ENCODE assay signal across 8 cellular contexts in the genomic region with DNA sequence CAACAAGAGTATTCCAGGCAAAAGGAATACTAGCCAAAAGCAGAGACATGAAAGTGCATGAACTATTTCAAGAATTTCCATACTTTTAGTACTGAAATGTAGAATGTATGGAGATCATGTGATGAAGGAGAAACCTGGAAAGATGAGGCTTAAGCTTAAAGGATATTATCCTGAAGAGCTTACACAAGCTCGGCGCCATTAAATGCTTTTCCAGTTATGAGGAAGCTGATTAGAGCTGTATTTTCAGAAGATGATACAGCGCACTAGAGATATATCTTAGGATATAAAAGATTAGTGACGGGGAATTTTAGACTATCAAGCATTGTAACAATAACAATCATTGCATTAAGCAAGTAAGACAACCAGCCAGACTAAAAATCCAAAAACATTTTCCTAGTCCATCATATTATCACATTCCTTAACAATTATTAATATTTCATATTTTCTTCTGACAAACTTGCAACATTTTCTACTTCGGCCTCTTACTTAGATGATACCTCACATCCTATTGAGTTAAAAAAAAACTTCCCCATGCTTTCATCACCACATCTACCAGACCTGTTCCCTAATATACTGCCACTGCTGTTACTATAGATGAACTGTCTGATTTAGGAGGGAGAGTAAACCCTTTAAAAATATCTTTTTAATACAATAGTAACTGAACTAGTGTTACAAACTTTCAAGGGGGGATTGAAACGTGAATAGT. TPM values are rescaled to one million over a fixed set of nuclear protein-coding genes. Genes with fewer than 3 reads are reported as not detected.
DNase-seq lines count a peak whose midpoint lies in the region; ATAC-seq and TF ChIP-seq lines count a peak whose summit lies in the region.

No MANE protein-coding gene starts in this region.

- BruUV-seq in mammary epithelial cell (replicated peaks; lab: Mats Ljungman, UMichigan): no TSS peak

- in situ Hi-C loops in mammary epithelial cell (cut with MboI; ENCODE audit: low sequenced_read_pairs in 2 of 2): loop anchor here in 1 of 2 donors (25.0 kb wide), 1 partner anchor 254 kb away; the partner anchor contains the start of gene FGFBP1

- H3K4me2 ChIP-seq in mammary epithelial cell (ENCODE audit: insufficient read depth, low read depth, low read length): peak overlapping the region; percentile 97

- dilution Hi-C loops in mammary epithelial cell (cut with HindIII; ENCODE audit: low sequenced_read_pairs): no loop called here

- POLR2A ChIA-PET in BJ (lab: Charles Lee): no interaction called here

- H3K27ac ChIP-seq in KOPT-K1 (ENCODE audit: low read depth, low read length, poor library complexity, severe bottlenecking): peak overlapping the region; percentile 90
- peak overlapping the region; percentile 95 for H3K27ac ChIP-seq in mammary epithelial cell (ENCODE audit: insufficient read depth, low read depth, low read length)

- peak overlapping the region; percentile 97 for H3K9ac ChIP-seq in mammary epithelial cell (ENCODE audit: insufficient read depth, low read length)

- intact Hi-C loops in mammary epithelial cell (cut with micrococcal nuclease) (no loop called here), head of caudate nucleus (cut with DNase I) (no loop called here)

- H3K27me3 ChIP-seq in BJ (ENCODE audit: control insufficient read depth, insufficient read depth, low read length): no peaks in the 10 kb centered on the region
- H3K27me3 ChIP-seq in mammary epithelial cell (ENCODE audit: insufficient read depth, low read length): no peaks in the 10 kb centered on the region

- DNase-seq in BJ (ENCODE audit: low read depth) (no peak), mammary epithelial cell (no peak), naive B cell (no peak), DMS 273 (lab: John Stamatoyannopoulos, UW; ENCODE audit: unreplicated experiment) (no peak), NCI-H2227 (lab: John Stamatoyannopoulos, UW; ENCODE audit: unreplicated experiment) (no peak), head of caudate nucleus (no peak)
- DNase-seq in stimulated activated CD4-positive, alpha-beta T cell treated with anti-CD3 and anti-CD28 coated beads, Interleukin-2, amount 100 ng/mL, for 24 hours: no peak

- no peak overlapping the region for H2AFZ ChIP-seq in mammary epithelial cell (ENCODE audit: low read depth, low read length)

- H3K36me3 Mint-ChIP-seq in naive B cell: peaks cover 0 to 9% of the 10 kb centered on the region in 2 donors

- 72% methylated on average over 6 of the region's 6 CpGs for WGBS in mammary epithelial cell (ENCODE audit: low coverage, missing lambda C conversion rate)

- H4K20me1 ChIP-seq in mammary epithelial cell (ENCODE audit: insufficient read depth, low read length): no peaks in the 10 kb centered on the region

- TF ChIP-seq CTCF in BJ (IDR thresholded peaks at IDR 0.05; ENCODE audit: insufficient read depth, low read depth, low read length) (no peak), mammary epithelial cell (conservative IDR thresholded peaks at IDR 0.05 in 1 of 2, IDR thresholded peaks at IDR 0.05 in 1 of 2; ENCODE audit: extremely low read depth in 1 of 2, insufficient read depth in 1 of 2, low read depth in 1 of 2, low read length in 2 of 2) (no peak)

- ATAC-seq in naive B cell (ENCODE audit: low read depth in 2 of 2): no peak

- H3K27me3 Mint-ChIP-seq in naive B cell: no peaks in the 10 kb centered on the region

- H3K27ac Mint-ChIP-seq in naive B cell: peak overlapping the region in 3 of 6 donors; percentile 77 to 99 (median 94)

- no peaks in the 10 kb centered on the region for H3K36me3 ChIP-seq in BJ (ENCODE audit: control insufficient read depth, insufficient read depth, low read length)
- peaks cover 35% of the 10 kb centered on the region for H3K36me3 ChIP-seq in KOPT-K1 (ENCODE audit: insufficient read depth, low read length)
- peaks cover 23% of the 10 kb centered on the region for H3K36me3 ChIP-seq in mammary epithelial cell (ENCODE audit: insufficient read depth, low read length)

- H3K4me3 ChIP-seq in BJ (ENCODE audit: low read depth, low read length) (peak overlapping the region; percentile 56), mammary epithelial cell (replicated peaks in 1 of 3; ENCODE audit: insufficient read depth in 1 of 3, low read depth in 2 of 3, low read length in 3 of 3) (peak overlapping the region; percentile 75 to 95 (median 83))

- H3K4me3 Mint-ChIP-seq in naive B cell: peak overlapping the region in 6 of 8 donors; percentile 96 to 100 (median 98)

- H3K9me3 ChIP-seq in KOPT-K1 (ENCODE audit: insufficient read depth, low read length, poor library complexity, severe bottlenecking): no peaks in the 10 kb centered on the region
- no peaks in the 10 kb centered on the region for H3K9me3 ChIP-seq in mammary epithelial cell (replicated peaks; ENCODE audit: insufficient read depth, low read length)

- peaks cover 21 to 47% (median 28%) of the 10 kb centered on the region in 3 donors for H3K4me1 Mint-ChIP-seq in naive B cell

- H3K79me2 ChIP-seq in mammary epithelial cell (ENCODE audit: insufficient read depth, low read length): peaks cover 81% of the 10 kb centered on the region

- CTCF ChIA-PET in BJ (lab: Yijun Ruan, JAX): interaction anchor here (0.9 kb wide), 1 partner anchor 12 kb away, joined by 4 read pairs; no protein-coding TSS in a partner anchor
- CTCF ChIA-PET in mammary epithelial cell (lab: Charles Lee; ENCODE audit: low non-redundant PET): no interaction called here

- no peaks in the 10 kb centered on the region for H3K9me3 Mint-ChIP-seq in naive B cell

- peaks cover 24% of the 10 kb centered on the region for H3K4me1 ChIP-seq in mammary epithelial cell (ENCODE audit: insufficient read depth, low read length)

RNA-seq across cellular contexts. Expression of gene FAM200B, which starts 1.3 kb away (rescaled TPM):
- polyA plus RNA-seq in BJ (2011; rRNA removed) (19.5 and 29.0 TPM in 2 replicates), mammary epithelial cell (22.8 TPM), naive B cell (ENCODE audit: low read depth in 6 of 6) (10 to 100 TPM; 60.1 to 84.2 (median 72.1) TPM)
- 2.6 and 3.9 TPM in 2 replicates for polyA minus RNA-seq in BJ (2011; rRNA and poly(A)+ RNA removed)
- total RNA-seq in mammary epithelial cell: 10 to 100 TPM; 19.3 to 36.1 TPM
- polyA minus RNA-seq in mammary epithelial cell: 7.6 TPM

RNA-seq across cellular contexts. Expression of gene BST1, which starts 19.9 kb away (rescaled TPM):
- polyA plus RNA-seq in BJ (2011; rRNA removed) (38.5 and 39.1 TPM in 2 replicates), mammary epithelial cell (0.50 TPM), naive B cell (ENCODE audit: low read depth in 6 of 6) (1 to 10 TPM in 1 of 6 donors, under 1 TPM in 5; 0.29 to 2.4 (median 0.46) TPM)
- 3.3 and 5.8 TPM in 2 replicates for polyA minus RNA-seq in BJ (2011; rRNA and poly(A)+ RNA removed)
- under 1 TPM; under 0.01 to 0.47 TPM for total RNA-seq in mammary epithelial cell
- not detected for polyA minus RNA-seq in mammary epithelial cell

RNA-seq across cellular contexts. Expression of gene FBXL5, which starts 27.8 kb away (rescaled TPM):
- 20.5 and 43.8 TPM in 2 replicates for polyA plus RNA-seq in BJ (2011; rRNA removed)
- 35.1 and 38.2 TPM in 2 replicates for polyA minus RNA-seq in BJ (2011; rRNA and poly(A)+ RNA removed)
- 100 to 1,000 TPM in 1 of 2 donors, 10 to 100 TPM in 1; 72.1 to 109 TPM for total RNA-seq in mammary epithelial cell
- 31.2 TPM for polyA plus RNA-seq in mammary epithelial cell
- polyA minus RNA-seq in mammary epithelial cell: 41.3 TPM
- polyA plus RNA-seq in naive B cell (ENCODE audit: low read depth in 6 of 6): 100 to 1,000 TPM in 5 of 6 donors, 10 to 100 TPM in 1; 97.0 to 172 (median 108) TPM

Comparison
In these comparisons a context has a peak if more than half of its experiments do, and no peak if none do; other contexts are left out.
1. RNA of gene BST1, which starts 19.9 kb away (polyA plus RNA-seq): 38.5 to 39.1 TPM in BJ; 0.50 TPM in mammary epithelial cell (single experiment) and 0.29 to 2.4 TPM in naive B cell; every median in the first group is over 10 times any median in the second.